In the genomic region with DNA sequence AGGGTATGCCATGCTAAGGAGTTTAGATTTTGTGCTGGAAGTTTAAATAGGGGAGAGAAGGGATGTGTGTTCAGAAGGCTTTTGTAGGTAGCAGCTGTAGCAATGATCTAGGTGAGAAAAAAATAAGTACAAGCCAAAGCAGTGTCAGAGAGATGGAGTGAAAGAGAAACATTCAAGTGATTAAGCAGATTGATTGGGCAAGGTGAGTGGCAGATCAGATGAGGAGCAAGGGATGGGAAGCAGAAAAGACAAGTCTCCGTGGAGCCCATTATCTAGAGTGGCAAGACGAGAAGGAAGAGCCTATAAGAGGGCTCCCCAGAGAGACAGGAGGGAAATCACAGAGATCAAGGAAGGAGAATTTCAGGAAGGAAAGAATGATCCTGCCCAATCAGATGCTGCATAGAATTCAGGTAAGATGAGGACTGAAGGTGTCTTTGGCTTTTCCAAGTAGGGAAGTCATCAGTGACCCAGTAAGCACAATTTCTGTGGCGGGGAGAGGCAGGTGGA, we compare ENCODE assay signal across 29 cellular contexts.
DNase-seq lines count a peak whose midpoint lies in the region; ATAC-seq and FAIRE-seq lines count a peak whose summit lies in the region.
"Had no signal": no experiment of that assay in that cellular context is flagged by ENCODE, and none has a peak within 500 bp of the region (broad histone marks: within the 10 kb centered on the region; RNA-seq: fewer than 3 reads in every experiment).

No MANE protein-coding gene starts in this region.

- POLR2A ChIA-PET in naive thymus-derived CD4-positive, alpha-beta T cell (lab: Charles Lee): interaction anchor here (1.2 kb wide), 1 partner anchor 9 kb away, joined by 3 read pairs; no protein-coding TSS in a partner anchor

- no peaks in the 10 kb centered on the region for H3K27me3 Mint-ChIP-seq in T-helper 1 cell treated with Interleukin-12 subunit alpha and Interleukin-12 subunit beta and Interleukin-4 antibody, amounts not matched to agents 30 μg/mL and 1 μg/mL, for 36 hours (ENCODE audit: low read depth)
- no peaks in the 10 kb centered on the region for H3K27me3 Mint-ChIP-seq in activated T-helper 17 cell treated with anti-CD3 and anti-CD28 coated beads, Interleukin-2, amount 50 U/mL, for 72 hours
- no peaks in the 10 kb centered on the region for H3K27me3 Mint-ChIP-seq in naive thymus-derived CD4-positive, alpha-beta T cell
- H3K27me3 Mint-ChIP-seq: CD4-positive, alpha-beta T cell had no signal

- no peaks in the 10 kb centered on the region for H3K4me1 ChIP-seq in naive thymus-derived CD4-positive, alpha-beta T cell (ENCODE audit: control insufficient read depth in 2 of 2, insufficient read depth in 2 of 2, low read length in 2 of 2)
- H3K4me1 ChIP-seq: pancreas had no signal

- no peak overlapping the region for H3K4me3 ChIP-seq in naive thymus-derived CD4-positive, alpha-beta T cell (ENCODE audit: low read length)
- H3K4me3 ChIP-seq: cardiac muscle cell, pancreas, right atrium auricular region, transverse colon had no signal

- H3K36me3 Mint-ChIP-seq in T-helper 1 cell treated with Interleukin-12 subunit alpha and Interleukin-12 subunit beta and Interleukin-4 antibody, amounts not matched to agents 30 μg/mL and 1 μg/mL, for 36 hours (ENCODE audit: low read depth): peaks cover 14% of the 10 kb centered on the region
- peaks cover 43% of the 10 kb centered on the region for H3K36me3 Mint-ChIP-seq in activated T-helper 17 cell treated with anti-CD3 and anti-CD28 coated beads, Interleukin-2, amount 50 U/mL, for 72 hours (ENCODE audit: low read depth)
- peaks cover 8 to 25% (median 18%) of the 10 kb centered on the region in 5 donors for H3K36me3 Mint-ChIP-seq in naive thymus-derived CD4-positive, alpha-beta T cell

- no peak for ATAC-seq in activated T-helper 17 cell treated with anti-CD3 and anti-CD28 coated beads, Interleukin-2, amount 50 U/mL, for 72 hours (replicated peaks)
- ATAC-seq in naive thymus-derived CD4-positive, alpha-beta T cell: no peak
- ATAC-seq in GM18870 (IDR thresholded peaks at IDR 0.05; ENCODE audit: unreplicated experiment) (no peak), HG03457 (IDR thresholded peaks at IDR 0.05; ENCODE audit: unreplicated experiment) (no peak)
- ATAC-seq: pancreas; stimulated activated naive CD8-positive, alpha-beta T cell treated with anti-CD3 and anti-CD28 coated beads, Interleukin-15, Interleukin-2, amounts not matched to agents 100 U/mL and 50 U/mL, for 24 hours had no signal

- no peak overlapping the region for H3K4me3 Mint-ChIP-seq in T-helper 1 cell treated with Interleukin-12 subunit alpha and Interleukin-12 subunit beta and Interleukin-4 antibody, amounts not matched to agents 30 μg/mL and 1 μg/mL, for 36 hours
- H3K4me3 Mint-ChIP-seq in activated T-helper 17 cell treated with anti-CD3 and anti-CD28 coated beads, Interleukin-2, amount 50 U/mL, for 72 hours: peak overlapping the region; percentile 42
- H3K4me3 Mint-ChIP-seq in naive thymus-derived CD4-positive, alpha-beta T cell: no peak overlapping the region
- H3K4me3 Mint-ChIP-seq: activated naive CD4-positive, alpha-beta T cell treated with anti-CD3 and anti-CD28 coated beads for 36 hours; CD4-positive, alpha-beta T cell; nephron had no signal

- DNase-seq in T-helper 1 cell (no peak), GM19239 (ENCODE audit: insufficient read length, low spot score) (no peak), AG08396 (ENCODE audit: low spot score) (no peak)
- no peak for DNase-seq in naive thymus-derived CD4-positive, alpha-beta T cell
- DNase-seq: activated CD4-positive, alpha-beta T cell treated with anti-CD3 and anti-CD28 coated beads, Interleukin-2, amount 50 U/mL, for 48 hours; activated naive CD4-positive, alpha-beta T cell treated with anti-CD3 and anti-CD28 coated beads for 36 hours; aorta; CD4-positive, alpha-beta T cell; cortex of kidney; DMS153; GOT3; KBM-7; NCI-H1436 treated with DMSO at 0.1 percent for 48 hours; NCI-H526 treated with DMSO at 0.1 percent for 48 hours; pancreas; RPMI8226; stimulated activated CD4-positive, alpha-beta T cell treated with anti-CD3 and anti-CD28 coated beads, Interleukin-4, amount 100 ng/mL, for 24 hours; stimulated activated naive CD8-positive, alpha-beta T cell treated with anti-CD3 and anti-CD28 coated beads, Interleukin-15, Interleukin-2, amounts not matched to agents 100 U/mL and 50 U/mL, for 24 hours; transverse colon had no signal

- H3K9me3 ChIP-seq in naive thymus-derived CD4-positive, alpha-beta T cell (ENCODE audit: control insufficient read depth in 2 of 3, low read length in 3 of 3): no peaks in the 10 kb centered on the region
- H3K9me3 ChIP-seq: pancreas, right atrium auricular region, transverse colon had no signal

- peak overlapping the region; percentile 7 for H3K27ac Mint-ChIP-seq in T-helper 1 cell treated with Interleukin-12 subunit alpha and Interleukin-12 subunit beta and Interleukin-4 antibody, amounts not matched to agents 30 μg/mL and 1 μg/mL, for 36 hours
- peak overlapping the region; percentile 60 for H3K27ac Mint-ChIP-seq in activated T-helper 17 cell treated with anti-CD3 and anti-CD28 coated beads, Interleukin-2, amount 50 U/mL, for 72 hours
- H3K27ac Mint-ChIP-seq in naive thymus-derived CD4-positive, alpha-beta T cell: peak overlapping the region in 5 of 9 donors; percentile 5 to 24 (median 8)
- H3K27ac Mint-ChIP-seq: CD4-positive, alpha-beta T cell; nephron had no signal

- intact Hi-C loops in naive thymus-derived CD4-positive, alpha-beta T cell (cut with micrococcal nuclease): no loop called here

- H3K27me3 ChIP-seq in naive thymus-derived CD4-positive, alpha-beta T cell (ENCODE audit: control insufficient read depth in 2 of 2, insufficient read depth in 2 of 2, low read length in 2 of 2): no peaks in the 10 kb centered on the region
- H3K27me3 ChIP-seq: cardiac muscle cell, pancreas, right atrium auricular region, transverse colon had no signal

- no peak overlapping the region for H3K27ac ChIP-seq in naive thymus-derived CD4-positive, alpha-beta T cell (ENCODE audit: low read depth, low read length)
- H3K27ac ChIP-seq: 22Rv1, cardiac muscle cell, pancreas, right atrium auricular region, transverse colon had no signal

- CTCF ChIA-PET in naive thymus-derived CD4-positive, alpha-beta T cell (lab: Charles Lee): no interaction called here

- H3K9me3 Mint-ChIP-seq in T-helper 1 cell treated with Interleukin-12 subunit alpha and Interleukin-12 subunit beta and Interleukin-4 antibody, amounts not matched to agents 30 μg/mL and 1 μg/mL, for 36 hours: no peaks in the 10 kb centered on the region
- peaks cover 4% of the 10 kb centered on the region for H3K9me3 Mint-ChIP-seq in activated T-helper 17 cell treated with anti-CD3 and anti-CD28 coated beads, Interleukin-2, amount 50 U/mL, for 72 hours
- no peaks in the 10 kb centered on the region for H3K9me3 Mint-ChIP-seq in naive thymus-derived CD4-positive, alpha-beta T cell
- H3K9me3 Mint-ChIP-seq: activated naive CD4-positive, alpha-beta T cell treated with anti-CD3 and anti-CD28 coated beads for 36 hours; CD4-positive, alpha-beta T cell; nephron had no signal

- peak; percentile 51 for FAIRE-seq in GM19239 (lab: Jason Lieb, UNC)
- FAIRE-seq: endometrium, islet of Langerhans, pancreas had no signal

- peaks cover 45% of the 10 kb centered on the region for H3K4me1 Mint-ChIP-seq in T-helper 1 cell treated with Interleukin-12 subunit alpha and Interleukin-12 subunit beta and Interleukin-4 antibody, amounts not matched to agents 30 μg/mL and 1 μg/mL, for 36 hours (ENCODE audit: low read depth)
- H3K4me1 Mint-ChIP-seq in activated T-helper 17 cell treated with anti-CD3 and anti-CD28 coated beads, Interleukin-2, amount 50 U/mL, for 72 hours: peaks cover 45% of the 10 kb centered on the region
- H3K4me1 Mint-ChIP-seq in naive thymus-derived CD4-positive, alpha-beta T cell: peaks cover 31 to 71% (median 40%) of the 10 kb centered on the region in 7 donors

- H3K36me3 ChIP-seq in naive thymus-derived CD4-positive, alpha-beta T cell (ENCODE audit: control insufficient read depth in 2 of 3, insufficient read depth in 3 of 3, low read length in 3 of 3): no peaks in the 10 kb centered on the region
- H3K36me3 ChIP-seq: cardiac muscle cell, pancreas, right atrium auricular region, transverse colon had no signal

Comparison
In these comparisons a context has a peak if more than half of its experiments do, and no peak if none do; other contexts are left out.
1. H3K27ac Mint-ChIP-seq: peak in every context shown above with its lines; median percentile 60 in activated T-helper 17 cell treated with anti-CD3 and anti-CD28 coated beads, Interleukin-2, amount 50 U/mL, for 72 hours; 8 in naive thymus-derived CD4-positive, alpha-beta T cell; 7 in T-helper 1 cell treated with Interleukin-12 subunit alpha and Interleukin-12 subunit beta and Interleukin-4 antibody, amounts not matched to agents 30 μg/mL and 1 μg/mL, for 36 hours.